ENCODE assay signal across 15 cellular contexts in the genomic region with DNA sequence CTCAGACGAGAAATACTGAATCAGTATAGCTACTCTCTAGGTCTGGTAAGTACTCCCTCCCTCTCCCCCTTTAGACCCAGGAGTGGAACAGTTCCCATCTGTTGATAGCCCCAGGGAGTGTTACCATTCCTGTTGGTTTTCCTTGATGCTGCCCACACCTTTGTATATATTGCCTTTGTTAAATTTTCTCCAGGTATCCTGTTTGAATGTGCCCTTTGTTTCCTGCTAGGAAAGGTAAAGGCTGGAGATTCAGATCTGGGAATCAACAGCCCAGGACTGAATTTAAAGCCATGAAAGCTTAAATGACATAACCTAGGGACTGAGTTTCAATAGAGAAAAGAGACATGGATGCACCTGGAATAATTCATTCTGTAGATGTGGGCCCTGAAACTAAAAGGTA.
"Had no signal": no experiment of that assay in that cellular context is flagged by ENCODE, and none has a peak within 500 bp of the region (broad histone marks: within the 10 kb centered on the region; RNA-seq: fewer than 3 reads in every experiment).

No MANE protein-coding gene starts in this region.

- H3K27ac ChIP-seq: dorsolateral prefrontal cortex, hepatocyte, neutrophil, right atrium auricular region had no signal

- ATAC-seq: left lobe of liver; naive thymus-derived CD8-positive, alpha-beta T cell had no signal

- H3K4me2 ChIP-seq: hepatocyte had no signal

- H3K79me2 ChIP-seq: hepatocyte had no signal

- H3K4me3 Mint-ChIP-seq: naive thymus-derived CD8-positive, alpha-beta T cell had no signal

- H3K4me1 ChIP-seq: right atrium auricular region had no signal

- DNase-seq: cortex of kidney; dorsolateral prefrontal cortex; effector CD8-positive, alpha-beta T cell; foreskin melanocyte; head of caudate nucleus; mammary epithelial cell; naive thymus-derived CD8-positive, alpha-beta T cell; small intestine; stimulated activated CD4-positive, alpha-beta T cell treated with anti-CD3 and anti-CD28 coated beads, Interleukin-2, amount 100 ng/mL, for 48 hours; stimulated activated naive CD4-positive, alpha-beta T cell treated with Interleukin-2 at 50 U/mL for 16 hours; trophoblast cell had no signal

- H3K27me3 ChIP-seq: dorsolateral prefrontal cortex, hepatocyte, neutrophil, right atrium auricular region had no signal

- H3K4me3 ChIP-seq: dorsolateral prefrontal cortex, hepatocyte, right atrium auricular region had no signal

- H3K4me1 Mint-ChIP-seq: naive thymus-derived CD8-positive, alpha-beta T cell had no signal

- H2AFZ ChIP-seq: hepatocyte had no signal

- H3K27ac Mint-ChIP-seq: naive thymus-derived CD8-positive, alpha-beta T cell had no signal

- H3K36me3 ChIP-seq: neutrophil, right atrium auricular region had no signal
